In genomic region chr18:48994044-48994651, GRCh38 we compare ENCODE assay signal across 10 cellular contexts. TPM values are rescaled to one million over a fixed set of nuclear protein-coding genes. Genes with fewer than 3 reads are reported as not detected.
A peak's percentile ranks its signal among the peaks of the same experiment; 100 is the strongest.
DNase-seq lines count a peak whose midpoint lies in the region; FAIRE-seq and TF ChIP-seq lines count a peak whose summit lies in the region.
"Had no signal": no experiment of that assay in that cellular context is flagged by ENCODE, and none has a peak within 500 bp of the region (broad histone marks: within the 10 kb centered on the region; RNA-seq: fewer than 3 reads in every experiment).

No MANE protein-coding gene starts in this region.

- H3K4me2 ChIP-seq in BLaER1 (peak overlapping the region; percentile 74), fibroblast of lung (ENCODE audit: extremely low read depth, insufficient read depth, low read length) (peak overlapping the region; percentile 17), parathyroid adenoma (ENCODE audit: low read length) (peak overlapping the region; percentile 52)

- H3K79me2 ChIP-seq in fibroblast of lung (ENCODE audit: control insufficient read depth, insufficient read depth, low read length) (no peaks in the 10 kb centered on the region), parathyroid adenoma (no peaks in the 10 kb centered on the region)

- DNase-seq in NCI-H446 treated with DMSO at 0.1 percent for 48 hours (lab: John Stamatoyannopoulos, UW) = peak; percentile 35
- peak; percentile 85 to 87 for DNase-seq in fibroblast of lung (ENCODE audit: low read depth in 2 of 2)
- DNase-seq in HTR-8/SVneo (ENCODE audit: insufficient read length, low spot score) = no peak
- DNase-seq in NCI-H1694 treated with DMSO at 0.1 percent for 48 hours (lab: John Stamatoyannopoulos, UW) = no peak
- DNase-seq in medulla oblongata (ENCODE audit: extremely low spot score) = no peak
- no peak for DNase-seq in CD8-positive, alpha-beta memory T cell

- peaks cover 30% of the 10 kb centered on the region; the same call in 1 of the 2 replicates for H4K20me1 ChIP-seq in BLaER1
- H4K20me1 ChIP-seq in fibroblast of lung (ENCODE audit: control insufficient read depth, extremely low read depth, insufficient read depth, low read length) = no peaks in the 10 kb centered on the region

- H3K27ac ChIP-seq in BLaER1 = no peak overlapping the region; the same call in 1 of the 2 replicates
- peak overlapping the region; percentile 95 for H3K27ac ChIP-seq in fibroblast of lung (ENCODE audit: insufficient read depth, low read length)
- no peak overlapping the region for H3K27ac ChIP-seq in parathyroid adenoma
- H3K27ac ChIP-seq in CD8-positive, alpha-beta memory T cell (ENCODE audit: low read depth, low read length) = no peak overlapping the region

- peak overlapping the region in 3 of 8 donors; percentile 22 to 96 (median 37) for H3K27ac Mint-ChIP-seq in CD8-positive, alpha-beta memory T cell

- H3K9ac ChIP-seq in BLaER1 (no peak overlapping the region), fibroblast of lung (ENCODE audit: insufficient read depth, low read length) (peak overlapping the region; percentile 53), parathyroid adenoma (no peak overlapping the region)

- CTCF ChIA-PET in CD8-positive, alpha-beta memory T cell (lab: Charles Lee) = no interaction called here

- H3K9me3 ChIP-seq in BLaER1 (no peaks in the 10 kb centered on the region), fibroblast of lung (ENCODE audit: control insufficient read depth, insufficient read depth, low read depth, low read length) (no peaks in the 10 kb centered on the region), parathyroid adenoma (ENCODE audit: control insufficient read depth, low read length) (no peaks in the 10 kb centered on the region)
- H3K9me3 ChIP-seq in CD8-positive, alpha-beta memory T cell (ENCODE audit: low read length) = no peaks in the 10 kb centered on the region

- H2AFZ ChIP-seq in fibroblast of lung (ENCODE audit: low read length) = no peak overlapping the region
- peak overlapping the region; percentile 6 for H2AFZ ChIP-seq in parathyroid adenoma

- H3K36me3 ChIP-seq in BLaER1 = no peaks in the 10 kb centered on the region; the same call in 1 of the 2 replicates
- no peaks in the 10 kb centered on the region for H3K36me3 ChIP-seq in fibroblast of lung (ENCODE audit: control insufficient read depth, insufficient read depth, low read length)
- no peaks in the 10 kb centered on the region for H3K36me3 ChIP-seq in parathyroid adenoma (ENCODE audit: control insufficient read depth, insufficient read depth, low read length)
- no peaks in the 10 kb centered on the region for H3K36me3 ChIP-seq in CD8-positive, alpha-beta memory T cell (ENCODE audit: insufficient read depth, low read length)

- POLR2A ChIA-PET in CD8-positive, alpha-beta memory T cell (lab: Charles Lee) = no interaction called here

- H3K27me3 ChIP-seq in BLaER1 = no peaks in the 10 kb centered on the region
- no peaks in the 10 kb centered on the region for H3K27me3 ChIP-seq in fibroblast of lung (ENCODE audit: control insufficient read depth, insufficient read depth, low read length)
- no peaks in the 10 kb centered on the region for H3K27me3 ChIP-seq in parathyroid adenoma (ENCODE audit: control insufficient read depth, insufficient read depth, low read length)
- H3K27me3 ChIP-seq in CD8-positive, alpha-beta memory T cell (ENCODE audit: insufficient read depth, low read length, poor library complexity, severe bottlenecking) = no peaks in the 10 kb centered on the region

- H3K27me3 Mint-ChIP-seq in CD8-positive, alpha-beta memory T cell = peaks cover 0 to 5% of the 10 kb centered on the region in 2 donors

- no peaks in the 10 kb centered on the region for H3K36me3 Mint-ChIP-seq in CD8-positive, alpha-beta memory T cell

- no peak overlapping the region for H3K4me3 Mint-ChIP-seq in CD8-positive, alpha-beta memory T cell

- no peak overlapping the region for H3K4me3 ChIP-seq in BLaER1
- H3K4me3 ChIP-seq in fibroblast of lung (replicated peaks in 1 of 4; ENCODE audit: control extremely low read depth in 1 of 4, insufficient read depth in 1 of 4, low read depth in 3 of 4, low read length in 4 of 4) = no peak overlapping the region
- peak overlapping the region; percentile 33 for H3K4me3 ChIP-seq in parathyroid adenoma (ENCODE audit: low read depth, low read length)
- no peak overlapping the region for H3K4me3 ChIP-seq in CD8-positive, alpha-beta memory T cell (ENCODE audit: low read length)
- H3K4me3 ChIP-seq: K562 had no signal

- FAIRE-seq in HTR-8/SVneo (lab: Jason Lieb, UNC) = no peak
- FAIRE-seq: G401.6, K562 had no signal

- no peak for TF ChIP-seq CTCF in fibroblast of lung (conservative IDR thresholded peaks at IDR 0.05 in 1 of 2, IDR thresholded peaks at IDR 0.05 in 1 of 2; ENCODE audit: low read depth in 1 of 2, low read length in 2 of 2)
- no peak for TF ChIP-seq CTCF in parathyroid adenoma (IDR thresholded peaks at IDR 0.05)

- peaks cover 39% of the 10 kb centered on the region for H3K4me1 ChIP-seq in BLaER1
- peaks cover 54% of the 10 kb centered on the region for H3K4me1 ChIP-seq in fibroblast of lung (ENCODE audit: control insufficient read depth, extremely low read depth, insufficient read depth, low read length)
- H3K4me1 ChIP-seq in parathyroid adenoma = peaks cover 11% of the 10 kb centered on the region
- H3K4me1 ChIP-seq in CD8-positive, alpha-beta memory T cell (ENCODE audit: insufficient read depth, low read length) = peaks cover 15% of the 10 kb centered on the region

- H3K9me3 Mint-ChIP-seq in CD8-positive, alpha-beta memory T cell = no peaks in the 10 kb centered on the region

- H3K4me1 Mint-ChIP-seq in CD8-positive, alpha-beta memory T cell = peaks cover 13 to 25% (median 15%) of the 10 kb centered on the region in 3 donors

RNA-seq across cellular contexts. Expression of gene SMAD7, which starts 43.4 kb away (rescaled TPM):
- 16.3 and 23.1 TPM in 2 replicates for total RNA-seq in fibroblast of lung
- 6.1 and 8.1 TPM in 2 replicates for polyA plus RNA-seq in fibroblast of lung
- 5.0 and 7.1 TPM in 2 replicates for polyA plus RNA-seq in fibroblast of lung (2012)
- polyA minus RNA-seq in fibroblast of lung (ENCODE audit: low replicate concordance) = 14.3 and 26.8 TPM in 2 replicates
- 10 to 100 TPM; 23.3 TPM for total RNA-seq in CD8-positive, alpha-beta memory T cell
- polyA plus RNA-seq in CD8-positive, alpha-beta memory T cell = 7.0 TPM

Comparison
In these comparisons a context has a peak if more than half of its experiments do, and no peak if none do; other contexts are left out.
1. H3K4me2 ChIP-seq: peak in every context shown above with its lines; median percentile 74 in BLaER1; 52 in parathyroid adenoma; 17 in fibroblast of lung.
2. DNase-seq: peak in NCI-H446 treated with DMSO at 0.1 percent for 48 hours (single experiment) and fibroblast of lung (2 of 2); none in HTR-8/SVneo (single experiment), NCI-H1694 treated with DMSO at 0.1 percent for 48 hours (single experiment), medulla oblongata (single experiment) and CD8-positive, alpha-beta memory T cell (0 of 5).